Comparison of ENCODE assay signal across 9 cellular contexts in genomic region chr1:12161324-12161661, GRCh38. TPM values are rescaled to one million over a fixed set of nuclear protein-coding genes. Genes with fewer than 3 reads are reported as not detected.
DNase-seq lines count a peak whose midpoint lies in the region; ATAC-seq, FAIRE-seq and TF ChIP-seq lines count a peak whose summit lies in the region.
"Had no signal": no experiment of that assay in that cellular context is flagged by ENCODE, and none has a peak within 500 bp of the region (broad histone marks: within the 10 kb centered on the region; RNA-seq: fewer than 3 reads in every experiment).

No MANE protein-coding gene starts in this region.

- in situ Hi-C loops in Panc1 (cut with HindIII; ENCODE audit: low pct_unique_long_range_greater_than_20kb, low sequenced_read_pairs), result no loop called here
- in situ Hi-C loops in gastrocnemius medialis (cut with MboI; ENCODE audit: low sequenced_read_pairs in 4 of 4), result no loop called here

- TF ChIP-seq POLR2A in GM12891 (IDR thresholded peaks at IDR 0.05; ENCODE audit: low read depth, low read length), result 0 out of 2 replicates have a peak, but pooled peaks have one; percentile 1
- no peak for TF ChIP-seq POLR2A in endothelial cell of umbilical vein (IDR thresholded peaks at IDR 0.05; ENCODE audit: low read depth, low read length)
- no peak for TF ChIP-seq POLR2A in gastrocnemius medialis (IDR thresholded peaks at IDR 0.05)

- ATAC-seq in Panc1 (peak; percentile 16; the same call in 1 of the 2 replicates), gastrocnemius medialis (no peak), GM21390 (IDR thresholded peaks at IDR 0.05; ENCODE audit: unreplicated experiment) (no peak)

- FAIRE-seq in GM12891 (lab: Jason Lieb, UNC) (no peak), endothelial cell of umbilical vein (lab: Jason Lieb, UNC) (no peak)
- FAIRE-seq: G401.6 had no signal

- TF ChIP-seq CTCF in Panc1 (IDR thresholded peaks at IDR 0.05) (no peak), endothelial cell of umbilical vein (IDR thresholded peaks at IDR 0.05; ENCODE audit: extremely low read depth in 1 of 2, insufficient read depth in 1 of 2, low read depth in 1 of 2, low read length in 2 of 2) (no peak), gastrocnemius medialis (IDR thresholded peaks at IDR 0.05 in 4 of 5, conservative IDR thresholded peaks at IDR 0.05 in 1 of 5) (no peak), nephron progenitor cell (IDR thresholded peaks at IDR 0.05) (no peak)

- no peaks in the 10 kb centered on the region for H3K79me2 ChIP-seq in endothelial cell of umbilical vein (ENCODE audit: control insufficient read depth, insufficient read depth, low read length)

- dilution Hi-C loops in endothelial cell of umbilical vein (cut with MboI; ENCODE audit: extremely low pct_ligation_motif_present, low sequenced_read_pairs), result no loop called here

- peak overlapping the region; percentile 15 for H3K9ac ChIP-seq in endothelial cell of umbilical vein (replicated peaks; ENCODE audit: extremely low read depth, insufficient read depth, low read length)

- H3K36me3 ChIP-seq in Panc1 (ENCODE audit: control insufficient read depth, insufficient read depth, low read length) (no peaks in the 10 kb centered on the region), endothelial cell of umbilical vein (ENCODE audit: control insufficient read depth in 2 of 2, extremely low read depth in 1 of 2, insufficient read depth in 2 of 2, low read length in 2 of 2) (no peaks in the 10 kb centered on the region), gastrocnemius medialis (no peaks in the 10 kb centered on the region)

- POLR2A ChIA-PET in Panc1 (lab: Charles Lee) (no interaction called here), endothelial cell of umbilical vein (lab: Charles Lee) (interaction anchor here (0.7 to 1.0 kb wide), 2 partner anchors 26 to 253 kb away, joined by 3 to 5 read pairs; no protein-coding TSS in a partner anchor)

- no peaks in the 10 kb centered on the region for H3K9me3 ChIP-seq in Panc1 (ENCODE audit: control insufficient read depth, insufficient read depth, low read depth, low read length)
- H3K9me3 ChIP-seq in endothelial cell of umbilical vein (replicated peaks; ENCODE audit: control insufficient read depth, insufficient read depth, low read length), result no peaks in the 10 kb centered on the region
- H3K9me3 ChIP-seq in gastrocnemius medialis, result no peaks in the 10 kb centered on the region

- H3K27ac ChIP-seq in Panc1 (ENCODE audit: low read length), result peak overlapping the region; percentile 26; the same call in 1 of the 2 replicates
- peak overlapping the region; percentile 59 for H3K27ac ChIP-seq in endothelial cell of umbilical vein (ENCODE audit: insufficient read depth, low read depth, low read length)
- peak overlapping the region; percentile 42 to 80 (median 75) for H3K27ac ChIP-seq in gastrocnemius medialis

- CTCF ChIA-PET in Panc1 (lab: Charles Lee), result no interaction called here
- CTCF ChIA-PET in endothelial cell of umbilical vein (lab: Charles Lee), result interaction anchor here (1.3 to 3.3 kb wide), 7 partner anchors 8 to 36 kb away, joined by 3 to 16 read pairs (median 6); no protein-coding TSS in a partner anchor

- BruUV-seq in Panc1 (replicated peaks; lab: Mats Ljungman, UMichigan), result no TSS peak
- BruUV-seq in endothelial cell of umbilical vein (replicated peaks; lab: Mats Ljungman, UMichigan), result no TSS peak

- H3K36me3 Mint-ChIP-seq in nephron progenitor cell (ENCODE audit: low read depth), result no peaks in the 10 kb centered on the region

- no peaks in the 10 kb centered on the region for H3K27me3 ChIP-seq in Panc1 (ENCODE audit: control insufficient read depth, insufficient read depth, low read length)
- H3K27me3 ChIP-seq in endothelial cell of umbilical vein (ENCODE audit: control insufficient read depth in 2 of 2, insufficient read depth in 2 of 2, low read length in 2 of 2), result no peaks in the 10 kb centered on the region
- H3K27me3 ChIP-seq in gastrocnemius medialis, result no peaks in the 10 kb centered on the region

- H3K4me1 ChIP-seq in Panc1 (ENCODE audit: control insufficient read depth, insufficient read depth, low read length) (peaks cover 21% of the 10 kb centered on the region), endothelial cell of umbilical vein (ENCODE audit: control insufficient read depth, extremely low read depth, insufficient read depth, low read length) (peaks cover 20% of the 10 kb centered on the region), gastrocnemius medialis (peaks cover 11 to 18% of the 10 kb centered on the region in 2 donors)

- H2AFZ ChIP-seq in endothelial cell of umbilical vein (ENCODE audit: low read depth, low read length), result peak overlapping the region; percentile 35

- peak overlapping the region; percentile 13 for H3K4me2 ChIP-seq in endothelial cell of umbilical vein (ENCODE audit: insufficient read depth, low read length)

- no peaks in the 10 kb centered on the region for H3K9me1 ChIP-seq in endothelial cell of umbilical vein (replicated peaks; ENCODE audit: control insufficient read depth, extremely low read depth, insufficient read depth, low read length)

- H3K4me3 Mint-ChIP-seq in nephron progenitor cell, result no peak overlapping the region

- no peaks in the 10 kb centered on the region for H3K9me3 Mint-ChIP-seq in nephron progenitor cell

- peaks cover 11% of the 10 kb centered on the region for H3K27me3 Mint-ChIP-seq in nephron progenitor cell (ENCODE audit: low read depth, poor library complexity)

- DNase-seq in GM12891 (ENCODE audit: insufficient read length, low spot score), result no peak
- no peak for DNase-seq in Panc1 (ENCODE audit: low read depth, low spot score)
- DNase-seq in endothelial cell of umbilical vein (ENCODE audit: low read depth, low spot score), result no peak
- DNase-seq in gastrocnemius medialis, result no peak
- no peak for DNase-seq in nephron progenitor cell
- DNase-seq in GM19240 (ENCODE audit: insufficient read length, low spot score), result no peak
- no peak for DNase-seq in OCI-M2 (lab: John Stamatoyannopoulos, UW; ENCODE audit: unreplicated experiment)

- intact Hi-C loops in Panc1 (cut with micrococcal nuclease; ENCODE audit: unreplicated experiment), result no loop called here
- intact Hi-C loops in endothelial cell of umbilical vein (cut with micrococcal nuclease), result loop anchor here (1.0 to 2.0 kb wide), 3 partner anchors 8 to 18 kb away; no protein-coding TSS in a partner anchor
- intact Hi-C loops in gastrocnemius medialis (cut with DNase I; ENCODE audit: low total_unique reads), result no loop called here

- H3K4me3 ChIP-seq in Panc1 (ENCODE audit: low read depth in 2 of 2, low read length in 2 of 2), result no peak overlapping the region
- no peak overlapping the region for H3K4me3 ChIP-seq in endothelial cell of umbilical vein (replicated peaks in 1 of 3; ENCODE audit: insufficient read depth in 1 of 3, low read depth in 1 of 3, low read length in 3 of 3)
- no peak overlapping the region for H3K4me3 ChIP-seq in gastrocnemius medialis

- no peak overlapping the region for H3K27ac Mint-ChIP-seq in nephron progenitor cell

- H3K4me1 Mint-ChIP-seq in nephron progenitor cell, result peaks cover 28% of the 10 kb centered on the region

- no peaks in the 10 kb centered on the region for H4K20me1 ChIP-seq in endothelial cell of umbilical vein (replicated peaks; ENCODE audit: control insufficient read depth, extremely low read depth, insufficient read depth, low read length)

TF ChIP-seq in GM12891, 5 proteins besides CTCF, POLR2A, EP300 and RAD21:
- TF ChIP-seq SPI1 (IDR thresholded peaks at IDR 0.05; ENCODE audit: low read depth, low read length) (no peak), PAX5 (IDR thresholded peaks at IDR 0.05; ENCODE audit: insufficient read depth, low read length, severe bottlenecking) (no peak), POLR2AphosphoS5 (IDR thresholded peaks at IDR 0.05; ENCODE audit: low read depth, low read length) (no peak), POU2F2 (IDR thresholded peaks at IDR 0.05; ENCODE audit: low read depth, low read length) (no peak), TAF1 (IDR thresholded peaks at IDR 0.05; ENCODE audit: low read depth, low read length) (no peak)

TF ChIP-seq in endothelial cell of umbilical vein, 7 proteins besides CTCF, POLR2A, EP300 and RAD21:
- no peak for TF ChIP-seq EZH2 (IDR thresholded peaks at IDR 0.05; ENCODE audit: borderline replicate concordance, low read depth, low read length, severe bottlenecking)
- no peak for TF ChIP-seq FOS (IDR thresholded peaks at IDR 0.05; ENCODE audit: borderline replicate concordance, insufficient read depth, low read length)
- no peak for TF ChIP-seq JUN (IDR thresholded peaks at IDR 0.05; ENCODE audit: borderline replicate concordance, insufficient read depth, insufficient read length, low read depth)
- no peak for TF ChIP-seq GATA2 (IDR thresholded peaks at IDR 0.05; ENCODE audit: insufficient read depth, insufficient read length, low read depth, low read length)
- TF ChIP-seq POLR2AphosphoS5 (IDR thresholded peaks at IDR 0.05; ENCODE audit: insufficient read depth, low read depth, low read length), result no peak
- TF ChIP-seq, protein P1, sequence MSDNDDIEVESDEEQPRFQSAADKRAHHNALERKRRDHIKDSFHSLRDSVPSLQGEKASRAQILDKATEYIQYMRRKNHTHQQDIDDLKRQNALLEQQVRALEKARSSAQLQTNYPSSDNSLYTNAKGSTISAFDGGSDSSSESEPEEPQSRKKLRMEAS (IDR thresholded peaks at IDR 0.05; ENCODE audit: insufficient read depth, insufficient read length), result no peak
- no peak for TF ChIP-seq MYC (IDR thresholded peaks at IDR 0.05; ENCODE audit: low read depth, low read length)

RNA-seq across cellular contexts. Expression of gene TNFRSF1B, which starts 5.5 kb away (rescaled TPM):
- 27.3 TPM for polyA plus RNA-seq in GM12891 (2012; ENCODE audit: low read depth, missing spikeins)
- total RNA-seq in Panc1 (2021; ENCODE audit: unreplicated experiment) (18.8 TPM), endothelial cell of umbilical vein (65.9 and 66.0 TPM in 2 replicates), gastrocnemius medialis (10 to 100 TPM; 14.0 to 29.5 (median 18.8) TPM)
- 11.3 TPM for polyA plus RNA-seq in Panc1 (2012; ENCODE audit: insufficient read length)
- polyA plus RNA-seq in endothelial cell of umbilical vein, result 53.6 and 65.3 TPM in 2 replicates
- 40.5 and 47.6 TPM in 2 replicates for polyA plus RNA-seq in endothelial cell of umbilical vein (2011; cell fraction: cytosol; rRNA removed)
- polyA plus RNA-seq in endothelial cell of umbilical vein (2011; cell fraction: nucleus; rRNA removed), result 19.3 and 20.1 TPM in 2 replicates
- polyA plus RNA-seq in endothelial cell of umbilical vein (2012), result 13.8 and 21.1 TPM in 2 replicates
- polyA minus RNA-seq in endothelial cell of umbilical vein, result 51.1 and 52.4 TPM in 2 replicates
- polyA minus RNA-seq in endothelial cell of umbilical vein (2011; cell fraction: cytosol; rRNA and poly(A)+ RNA removed), result not detected
- 10.7 and 15.4 TPM in 2 replicates for polyA minus RNA-seq in endothelial cell of umbilical vein (2011; cell fraction: nucleus; rRNA and poly(A)+ RNA removed)
